In genomic region chr12:108838194-108839010, GRCh38 we compare ENCODE assay signal across 1 cellular context.
TF ChIP-seq lines count a peak whose summit lies in the region.

No MANE protein-coding gene starts in this region.

TF ChIP-seq in GM12878, 131 proteins besides CTCF, POLR2A, EP300 and RAD21 (continued from another document):
- no peak for TF ChIP-seq CUX1 (IDR thresholded peaks at IDR 0.05; ENCODE audit: insufficient replicate concordance, low read depth, low read length)
- TF ChIP-seq ESRRA (IDR thresholded peaks at IDR 0.05; ENCODE audit: low read length): no peak
- peak; percentile 27; the same call in 1 of the 2 replicates for TF ChIP-seq TAF1 (IDR thresholded peaks at IDR 0.05; ENCODE audit: borderline replicate concordance, low read depth, low read length)
- TF ChIP-seq SP1 (IDR thresholded peaks at IDR 0.05; ENCODE audit: low read depth, low read length): peak; percentile 76
- no peak for TF ChIP-seq PBX3 (IDR thresholded peaks at IDR 0.05; ENCODE audit: insufficient replicate concordance, low read depth, low read length)
- TF ChIP-seq NR2F1 (conservative IDR thresholded peaks at IDR 0.05): peak; percentile 83
- TF ChIP-seq SMARCA5 (IDR thresholded peaks at IDR 0.05): peak; percentile 82
- TF ChIP-seq LARP7 (IDR thresholded peaks at IDR 0.05): peak; percentile 58
- TF ChIP-seq STAT1 (conservative IDR thresholded peaks at IDR 0.05): 0 out of 2 replicates have a peak, but pooled peaks have one; percentile 28
- TF ChIP-seq RCOR1 (conservative IDR thresholded peaks at IDR 0.05; ENCODE audit: low read depth, low read length): no peak
- TF ChIP-seq ZBTB40 (IDR thresholded peaks at IDR 0.05; ENCODE audit: borderline replicate concordance): no peak
